Comparison of ENCODE assay signal across 1 cellular context in genomic region chr1:24857528-24858133, GRCh38.
TF ChIP-seq lines count a peak whose summit lies in the region.

No MANE protein-coding gene starts in this region.

TF ChIP-seq in GM12878, 131 proteins besides CTCF, POLR2A, EP300 and RAD21:
- TF ChIP-seq NRF1 (conservative IDR thresholded peaks at IDR 0.05; ENCODE audit: low read depth, low read length) (no peak), ZBTB11 (CRISPR knock-in tag; IDR thresholded peaks at IDR 0.05) (no peak)
